ENCODE assay signal across 9 cellular contexts in genomic region chr1:23964790-23965740, GRCh38. TPM values are rescaled to one million over a fixed set of nuclear protein-coding genes. Genes with fewer than 3 reads are reported as not detected.
DNase-seq lines count a peak whose midpoint lies in the region; ATAC-seq, FAIRE-seq and TF ChIP-seq lines count a peak whose summit lies in the region.
"Had no signal": no experiment of that assay in that cellular context is flagged by ENCODE, and none has a peak within 500 bp of the region (broad histone marks: within the 10 kb centered on the region; RNA-seq: fewer than 3 reads in every experiment).

No MANE protein-coding gene starts in this region.

- H3K27ac Mint-ChIP-seq in activated naive CD8-positive, alpha-beta T cell treated with anti-CD3 and anti-CD28 coated beads, Interleukin-2, amount 10 ng/mL, durations not matched to agents 7 days and 5 days, result peak overlapping the region; percentile 69
- peak overlapping the region; percentile 75 for H3K27ac Mint-ChIP-seq in memory B cell

- H4K91ac ChIP-seq in IMR-90 (ENCODE audit: insufficient read depth, low read depth, low read length), result no peak overlapping the region

- TF ChIP-seq POLR2A in IMR-90 (IDR thresholded peaks at IDR 0.05; ENCODE audit: low read depth, low read length), result no peak; the same call in 1 of the 2 replicates

- no peak overlapping the region for H3K4me3 ChIP-seq in IMR-90 (ENCODE audit: insufficient read depth, low read depth, low read length)
- H3K4me3 ChIP-seq in kidney (ENCODE audit: low read length in 2 of 2), result no peak overlapping the region

- no peak overlapping the region for H4K8ac ChIP-seq in IMR-90 (ENCODE audit: low read depth in 2 of 2, low read length in 2 of 2)

- peak overlapping the region; percentile 57 for H3K27ac ChIP-seq in 22Rv1
- no peak overlapping the region for H3K27ac ChIP-seq in IMR-90 (ENCODE audit: insufficient read depth, low read length)
- H3K27ac ChIP-seq in kidney (ENCODE audit: low read depth in 2 of 2, low read length in 2 of 2), result no peak overlapping the region

- H3K23ac ChIP-seq in IMR-90 (ENCODE audit: low read depth, low read length), result no peak overlapping the region

- no peak for TF ChIP-seq RAD21 in IMR-90 (IDR thresholded peaks at IDR 0.05; ENCODE audit: low read length)

- H4K20me1 ChIP-seq in IMR-90 (ENCODE audit: insufficient read depth, low read length), result peaks cover 35% of the 10 kb centered on the region

- no peaks in the 10 kb centered on the region for H3K27me3 ChIP-seq in IMR-90 (ENCODE audit: control insufficient read depth, insufficient read depth, low read length)

- H3K36me3 Mint-ChIP-seq in activated naive CD8-positive, alpha-beta T cell treated with anti-CD3 and anti-CD28 coated beads, Interleukin-2, amount 10 ng/mL, durations not matched to agents 7 days and 5 days, result peaks cover 36% of the 10 kb centered on the region
- H3K36me3 Mint-ChIP-seq in memory B cell, result peaks cover 17% of the 10 kb centered on the region

- H2BK20ac ChIP-seq in IMR-90 (ENCODE audit: low read depth, low read length), result no peak overlapping the region

- no peak; the same call in none of the 2 replicates for ATAC-seq in IMR-90 (ENCODE audit: low read depth)
- no peak for ATAC-seq in activated naive CD8-positive, alpha-beta T cell treated with anti-CD3 and anti-CD28 coated beads, Interleukin-2, amount 10 ng/mL, durations not matched to agents 7 days and 5 days (ENCODE audit: low read depth)
- no peak for ATAC-seq in memory B cell (ENCODE audit: low read depth)
- no peak for ATAC-seq in GM18909 (IDR thresholded peaks at IDR 0.05; ENCODE audit: poor library complexity, unreplicated experiment)

- intact Hi-C loops in IMR-90 (cut with micrococcal nuclease), result loop anchor here (5.0 kb wide), 1 partner anchor 62 kb away; no protein-coding TSS in a partner anchor
- intact Hi-C loops in kidney (cut with DNase I), result no loop called here

- peak overlapping the region; percentile 29; the same call in 1 of the 2 replicates for H4K5ac ChIP-seq in IMR-90 (ENCODE audit: low read depth, low read length)

- H3K9me3 ChIP-seq in IMR-90 (ENCODE audit: control insufficient read depth, insufficient read depth, low read length) (no peaks in the 10 kb centered on the region), kidney (ENCODE audit: control insufficient read depth in 1 of 2, low read length in 2 of 2) (no peaks in the 10 kb centered on the region)

- no peak overlapping the region for H3K9ac ChIP-seq in IMR-90 (ENCODE audit: low read depth, low read length)
- H3K9ac ChIP-seq in kidney (ENCODE audit: low read length in 2 of 2), result no peak overlapping the region

- TF ChIP-seq CTCF in 22Rv1 (IDR thresholded peaks at IDR 0.05) (no peak), IMR-90 (conservative IDR thresholded peaks at IDR 0.05; ENCODE audit: low read depth, low read length) (no peak), kidney (IDR thresholded peaks at IDR 0.05; ENCODE audit: borderline replicate concordance, extremely low read depth, insufficient read depth) (no peak)

- H3K4me2 ChIP-seq in IMR-90 (ENCODE audit: low read depth, low read length), result peak overlapping the region; percentile 70

- H2AFZ ChIP-seq in IMR-90 (replicated peaks; ENCODE audit: low read length, poor library complexity), result no peak overlapping the region

- no peaks in the 10 kb centered on the region for H3K9me1 ChIP-seq in IMR-90 (ENCODE audit: insufficient read depth, low read length)

- peaks cover 11% of the 10 kb centered on the region for H3K36me3 ChIP-seq in IMR-90 (ENCODE audit: control insufficient read depth, insufficient read depth, low read length)
- peaks cover 4 to 26% of the 10 kb centered on the region in 2 donors for H3K36me3 ChIP-seq in kidney (ENCODE audit: control insufficient read depth in 1 of 2, insufficient read depth in 2 of 2, low read length in 2 of 2)

- H3K4me1 Mint-ChIP-seq in activated naive CD8-positive, alpha-beta T cell treated with anti-CD3 and anti-CD28 coated beads, Interleukin-2, amount 10 ng/mL, durations not matched to agents 7 days and 5 days, result peaks cover 53% of the 10 kb centered on the region
- peaks cover 16% of the 10 kb centered on the region for H3K4me1 Mint-ChIP-seq in memory B cell

- no peak overlapping the region for H2AK5ac ChIP-seq in IMR-90 (ENCODE audit: low read depth, low read length)

- peak; percentile 61 for DNase-seq in IMR-90
- no peak for DNase-seq in activated naive CD8-positive, alpha-beta T cell treated with anti-CD3 and anti-CD28 coated beads, Interleukin-2, amount 10 ng/mL, durations not matched to agents 7 days and 5 days
- DNase-seq in memory B cell (ENCODE audit: low spot score in 2 of 2), result no peak
- no peak for DNase-seq in SHP77 (lab: John Stamatoyannopoulos, UW)
- no peak for DNase-seq in kidney
- DNase-seq in cortex of kidney (lab: John Stamatoyannopoulos, UW), result no peak
- DNase-seq: glutamatergic neuron had no signal

- H3K18ac ChIP-seq in IMR-90 (ENCODE audit: low read depth, low read length), result no peak overlapping the region; the same call in 1 of the 2 replicates

- in situ Hi-C loops in IMR-90 (cut with MboI; ENCODE audit: low sequenced_read_pairs), result no loop called here

- H3K14ac ChIP-seq in IMR-90 (replicated peaks; ENCODE audit: low read depth, low read length), result no peak overlapping the region

- H3K4me1 ChIP-seq in IMR-90 (ENCODE audit: control insufficient read depth, insufficient read depth, low read length), result peaks cover 2% of the 10 kb centered on the region
- no peaks in the 10 kb centered on the region for H3K4me1 ChIP-seq in kidney (ENCODE audit: control insufficient read depth in 1 of 2, insufficient read depth in 1 of 2, low read depth in 1 of 2, low read length in 2 of 2)

- peak overlapping the region; percentile 25 for H2BK5ac ChIP-seq in IMR-90 (ENCODE audit: low read depth, low read length, poor library complexity, severe bottlenecking)

- POLR2A ChIA-PET in IMR-90 (lab: Charles Lee; ENCODE audit: unreplicated experiment), result interaction anchor here (1.0 kb wide), 1 partner anchor 63 kb away, joined by 3 read pairs; no protein-coding TSS in a partner anchor
- POLR2A ChIA-PET in activated naive CD8-positive, alpha-beta T cell treated with anti-CD3 and anti-CD28 coated beads, Interleukin-2, amount 10 ng/mL, durations not matched to agents 7 days and 5 days (lab: Charles Lee), result interaction anchor here (0.6 to 4.4 kb wide), 3 partner anchors 10 to 224 kb away, joined by 4 to 28 read pairs (median 15); partner anchors contain the start of gene SRSF10

- dilution Hi-C loops in IMR-90 (cut with HindIII; ENCODE audit: low sequenced_read_pairs, unreplicated experiment), result no loop called here

- FAIRE-seq in kidney (lab: Jason Lieb, UNC), result no peak

- CTCF ChIA-PET in IMR-90 (lab: Yijun Ruan, JAX), result interaction anchor here (0.8 kb wide), 1 partner anchor 186 kb away, joined by 3 read pairs; no protein-coding TSS in a partner anchor

- H2BK15ac ChIP-seq in IMR-90 (ENCODE audit: low read depth, low read length), result no peak overlapping the region

- peak overlapping the region; percentile 12 for H3K4me3 Mint-ChIP-seq in activated naive CD8-positive, alpha-beta T cell treated with anti-CD3 and anti-CD28 coated beads, Interleukin-2, amount 10 ng/mL, durations not matched to agents 7 days and 5 days
- no peak overlapping the region for H3K4me3 Mint-ChIP-seq in memory B cell

- H3K27me3 Mint-ChIP-seq in activated naive CD8-positive, alpha-beta T cell treated with anti-CD3 and anti-CD28 coated beads, Interleukin-2, amount 10 ng/mL, durations not matched to agents 7 days and 5 days, result no peaks in the 10 kb centered on the region
- no peaks in the 10 kb centered on the region for H3K27me3 Mint-ChIP-seq in memory B cell

- no peaks in the 10 kb centered on the region for H3K9me3 Mint-ChIP-seq in activated naive CD8-positive, alpha-beta T cell treated with anti-CD3 and anti-CD28 coated beads, Interleukin-2, amount 10 ng/mL, durations not matched to agents 7 days and 5 days
- no peaks in the 10 kb centered on the region for H3K9me3 Mint-ChIP-seq in memory B cell

- H3K79me1 ChIP-seq in IMR-90 (ENCODE audit: low read depth in 1 of 2, low read length in 2 of 2), result peaks cover 7 to 11% of the 10 kb centered on the region in 2 experiments; a peak in 2 of 4 replicates

- H2AK9ac ChIP-seq in IMR-90 (replicated peaks; ENCODE audit: low read depth, low read length, poor library complexity), result no peak overlapping the region

- H2BK120ac ChIP-seq in IMR-90 (ENCODE audit: low read depth, low read length), result no peak overlapping the region

- no peak overlapping the region for H3K56ac ChIP-seq in IMR-90 (ENCODE audit: extremely low read depth, insufficient read depth, low read length)

- WGBS in IMR-90 (ENCODE audit: extremely low coverage in 2 of 2, insufficient read length in 1 of 2), 2 experiments, result no CpG with 5 or more reads among the region's 5 CpGs

- H3K4ac ChIP-seq in IMR-90 (ENCODE audit: low read depth, low read length), result no peak overlapping the region

- no TSS peak for BruUV-seq in IMR-90 (replicated peaks; lab: Mats Ljungman, UMichigan)

RNA-seq across cellular contexts. Expression of gene PNRC2, which starts 5.4 kb away (rescaled TPM):
- total RNA-seq in IMR-90 (2012; rRNA removed) (76.0 and 106 TPM in 2 replicates), kidney (107 TPM)
- polyA plus RNA-seq in IMR-90 (2012; rRNA removed) (40.3 and 50.6 TPM in 2 replicates), kidney (ENCODE audit: insufficient read depth, low read depth, low replicate concordance) (86.3 TPM)
- 18.7 and 20.2 TPM in 2 replicates for polyA plus RNA-seq in IMR-90 (2012; cell fraction: cytosol; rRNA removed)
- polyA plus RNA-seq in IMR-90 (2012; cell fraction: nucleus; rRNA removed; ENCODE audit: low replicate concordance), result 12.7 and 41.7 TPM in 2 replicates
- 100 to 1,000 TPM; 188 to 200 TPM for total RNA-seq in activated naive CD8-positive, alpha-beta T cell treated with anti-CD3 and anti-CD28 coated beads, Interleukin-2, amount 10 ng/mL, durations not matched to agents 7 days and 5 days

RNA-seq across cellular contexts. Expression of gene SRSF10, which starts 15.1 kb away (rescaled TPM):
- 110 and 189 TPM in 2 replicates for total RNA-seq in IMR-90 (2012; rRNA removed)
- polyA plus RNA-seq in IMR-90 (2012; rRNA removed), result 76.2 and 90.1 TPM in 2 replicates
- polyA plus RNA-seq in IMR-90 (2012; cell fraction: cytosol; rRNA removed), result 75.8 and 86.2 TPM in 2 replicates
- 46.9 and 169 TPM in 2 replicates for polyA plus RNA-seq in IMR-90 (2012; cell fraction: nucleus; rRNA removed; ENCODE audit: low replicate concordance)
- total RNA-seq in activated naive CD8-positive, alpha-beta T cell treated with anti-CD3 and anti-CD28 coated beads, Interleukin-2, amount 10 ng/mL, durations not matched to agents 7 days and 5 days, result 100 to 1,000 TPM; 202 to 223 TPM
- 96.2 TPM for total RNA-seq in kidney
- polyA plus RNA-seq in kidney (ENCODE audit: insufficient read depth, low read depth, low replicate concordance), result 48.5 TPM

RNA-seq across cellular contexts. Expression of gene CNR2, which starts 51.9 kb away (rescaled TPM):
- total RNA-seq in IMR-90 (2012; rRNA removed), result not detected in 2 replicates
- not detected in 2 replicates for polyA plus RNA-seq in IMR-90 (2012; rRNA removed)
- polyA plus RNA-seq in IMR-90 (2012; cell fraction: cytosol; rRNA removed), result not detected in 2 replicates
- polyA plus RNA-seq in IMR-90 (2012; cell fraction: nucleus; rRNA removed; ENCODE audit: low replicate concordance), result not detected in 2 replicates
- 1 to 10 TPM; 2.0 TPM for total RNA-seq in activated naive CD8-positive, alpha-beta T cell treated with anti-CD3 and anti-CD28 coated beads, Interleukin-2, amount 10 ng/mL, durations not matched to agents 7 days and 5 days
- 0.57 TPM for total RNA-seq in kidney
- polyA plus RNA-seq in kidney (ENCODE audit: insufficient read depth, low read depth, low replicate concordance), result not detected
